ENCODE assay signal across 9 cellular contexts in genomic region chr7:90858546-90858945, GRCh38.
"Had no signal": no experiment of that assay in that cellular context is flagged by ENCODE, and none has a peak within 500 bp of the region (broad histone marks: within the 10 kb centered on the region; RNA-seq: fewer than 3 reads in every experiment).

No MANE protein-coding gene starts in this region.

- DNase-seq: activated CD4-positive, alpha-beta T cell treated with anti-CD3 and anti-CD28 coated beads for 48 hours; activated naive CD4-positive, alpha-beta T cell treated with anti-CD3 and anti-CD28 coated beads for 36 hours; hypothalamus; kidney glomerular epithelial cell; sigmoid colon; stimulated activated CD4-positive, alpha-beta T cell treated with anti-CD3 and anti-CD28 coated beads, Interleukin-2, amount 100 ng/mL, for 24 hours; stimulated activated naive CD4-positive, alpha-beta T cell; substantia nigra; upper lobe of left lung had no signal
